Comparison of ENCODE assay signal across 35 cellular contexts in the genomic region with DNA sequence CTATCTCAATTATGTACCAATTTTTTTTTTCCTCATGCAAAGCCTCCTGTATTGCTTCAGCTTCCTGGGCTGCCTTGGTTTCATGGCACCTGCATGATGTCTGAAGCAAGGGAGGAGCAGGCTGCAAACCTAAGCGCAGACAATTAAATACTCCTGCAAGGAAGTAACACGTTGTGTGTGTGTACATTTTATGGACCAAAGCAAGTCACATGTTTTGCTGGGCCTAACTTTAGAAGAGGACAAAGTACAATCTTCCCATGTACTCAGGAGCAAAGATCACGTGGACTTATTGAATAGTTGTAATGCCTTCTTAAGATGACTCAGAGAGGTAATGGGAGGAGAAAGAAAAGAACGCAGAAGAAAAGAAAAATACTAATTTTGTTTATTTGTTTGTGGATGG.
"Had no signal": no experiment of that assay in that cellular context is flagged by ENCODE, and none has a peak within 500 bp of the region (broad histone marks: within the 10 kb centered on the region; RNA-seq: fewer than 3 reads in every experiment).

No MANE protein-coding gene starts in this region.

- H3K27ac Mint-ChIP-seq: activated B cell treated with CpG ODN at 0.5 μM for 24 hours; activated CD4-positive, alpha-beta memory T cell treated with anti-CD3 and anti-CD28 coated beads for 36 hours; activated naive CD4-positive, alpha-beta T cell treated with anti-CD3 and anti-CD28 coated beads, Interleukin-2, amount 50 U/mL, for 24 hours; activated naive CD8-positive, alpha-beta T cell treated with anti-CD3 and anti-CD28 coated beads, Interleukin-2, amount 10 ng/mL, durations not matched to agents 7 days and 5 days; activated T-cell treated with anti-CD3 and anti-CD28 coated beads, Interleukin-2, amount 50 U/mL, for 72 hours; activated T-helper 17 cell treated with anti-CD3 and anti-CD28 coated beads, Interleukin-2, amount 50 U/mL, for 72 hours; T-helper 1 cell treated with Interleukin-12 subunit alpha and Interleukin-12 subunit beta and Interleukin-4 antibody, amounts not matched to agents 30 μg/mL and 1 μg/mL, for 36 hours; T-helper 2 cell treated with Interferon-gamma antibody and Interleukin-4, amounts not matched to agents 5 μg/mL and 100 μg/mL, for 36 hours had no signal

- ATAC-seq: activated T-cell treated with anti-CD3 and anti-CD28 coated beads, Interleukin-2, amount 50 U/mL, for 72 hours; activated T-helper 17 cell treated with anti-CD3 and anti-CD28 coated beads, Interleukin-2, amount 50 U/mL, for 72 hours; PC-3 had no signal

- DNase-seq: activated B cell treated with CpG ODN at 0.5 μM for 24 hours; activated CD4-positive, alpha-beta memory T cell treated with anti-CD3 and anti-CD28 coated beads for 36 hours; activated CD4-positive, alpha-beta T cell treated with anti-CD3 and anti-CD28 coated beads for 4 hours; activated CD4-positive, alpha-beta T cell treated with anti-CD3 and anti-CD28 coated beads, Interleukin-2, amount 50 U/mL, for 1 hour; activated CD4-positive, CD25-positive, alpha-beta regulatory T cell treated with anti-CD3 and anti-CD28 coated beads, Interleukin-2, amount 50 U/mL, for 72 hours; activated effector memory CD4-positive, alpha-beta T cell treated with anti-CD3 and anti-CD28 coated beads, Interleukin-2, amount 50 U/mL, for 16 hours; activated naive CD4-positive, alpha-beta T cell treated with Interleukin-2 at 50 U/mL for 16 hours; activated naive CD8-positive, alpha-beta T cell treated with anti-CD3 and anti-CD28 coated beads, Interleukin-2, amount 10 ng/mL, durations not matched to agents 7 days and 5 days; activated T-cell treated with anti-CD3 and anti-CD28 coated beads, Interleukin-2, amount 50 U/mL, for 1 hour; activated T-cell treated with anti-CD3 and anti-CD28 coated beads, Interleukin-2, amount 50 U/mL, for 72 hours; amygdala; Kasumi-1; KG1; MM.1S; MV-4-11; NCI-H1092; NCI-H1436 treated with DMSO at 0.1 percent for 48 hours; NCI-H1694 treated with DMSO at 0.1 percent for 48 hours; NCI-H2029 treated with DMSO at 0.1 percent for 48 hours; NCI-H2107; NCI-H2171; NCI-H510A; NCI-H526; NCI-H748 treated with DMSO at 0.1 percent for 48 hours; NK-92 treated with Interleukin-12 subunit alpha and Interleukin-12 subunit beta, amount 100 ng/mL, for 24 hours; PC-3; Peyer's patch; RPMI8226; SHP77 treated with DMSO at 0.1 percent for 48 hours; SK-N-SH had no signal

- H3K4me3 Mint-ChIP-seq: activated B cell treated with CpG ODN at 0.5 μM for 24 hours; activated CD4-positive, alpha-beta memory T cell treated with anti-CD3 and anti-CD28 coated beads for 36 hours; activated naive CD4-positive, alpha-beta T cell treated with anti-CD3 and anti-CD28 coated beads, Interleukin-2, amount 50 U/mL, for 24 hours; activated naive CD8-positive, alpha-beta T cell treated with anti-CD3 and anti-CD28 coated beads, Interleukin-2, amount 10 ng/mL, durations not matched to agents 7 days and 5 days; activated T-cell treated with anti-CD3 and anti-CD28 coated beads, Interleukin-2, amount 50 U/mL, for 72 hours; activated T-helper 17 cell treated with anti-CD3 and anti-CD28 coated beads, Interleukin-2, amount 50 U/mL, for 72 hours; central memory CD8-positive, alpha-beta T cell; T-helper 1 cell treated with Interleukin-12 subunit alpha and Interleukin-12 subunit beta and Interleukin-4 antibody, amounts not matched to agents 30 μg/mL and 1 μg/mL, for 36 hours; T-helper 2 cell treated with Interferon-gamma antibody and Interleukin-4, amounts not matched to agents 5 μg/mL and 100 μg/mL, for 36 hours had no signal

- H3K27me3 Mint-ChIP-seq: activated B cell treated with CpG ODN at 0.5 μM for 24 hours; activated CD4-positive, alpha-beta memory T cell treated with anti-CD3 and anti-CD28 coated beads for 36 hours; activated naive CD4-positive, alpha-beta T cell treated with anti-CD3 and anti-CD28 coated beads, Interleukin-2, amount 50 U/mL, for 24 hours; activated naive CD8-positive, alpha-beta T cell treated with anti-CD3 and anti-CD28 coated beads, Interleukin-2, amount 10 ng/mL, durations not matched to agents 7 days and 5 days; activated T-helper 17 cell treated with anti-CD3 and anti-CD28 coated beads, Interleukin-2, amount 50 U/mL, for 72 hours; central memory CD8-positive, alpha-beta T cell had no signal

- H3K36me3 Mint-ChIP-seq: activated CD4-positive, alpha-beta memory T cell treated with anti-CD3 and anti-CD28 coated beads for 36 hours; activated naive CD4-positive, alpha-beta T cell treated with anti-CD3 and anti-CD28 coated beads, Interleukin-2, amount 50 U/mL, for 24 hours; activated naive CD8-positive, alpha-beta T cell treated with anti-CD3 and anti-CD28 coated beads, Interleukin-2, amount 10 ng/mL, durations not matched to agents 7 days and 5 days had no signal

- H3K4me1 Mint-ChIP-seq: activated B cell treated with CpG ODN at 0.5 μM for 24 hours; activated naive CD4-positive, alpha-beta T cell treated with anti-CD3 and anti-CD28 coated beads, Interleukin-2, amount 50 U/mL, for 24 hours; activated naive CD8-positive, alpha-beta T cell treated with anti-CD3 and anti-CD28 coated beads, Interleukin-2, amount 10 ng/mL, durations not matched to agents 7 days and 5 days; activated T-helper 17 cell treated with anti-CD3 and anti-CD28 coated beads, Interleukin-2, amount 50 U/mL, for 72 hours; central memory CD8-positive, alpha-beta T cell had no signal

- H3K9me3 Mint-ChIP-seq: T-helper 1 cell treated with Interleukin-12 subunit alpha and Interleukin-12 subunit beta and Interleukin-4 antibody, amounts not matched to agents 30 μg/mL and 1 μg/mL, for 36 hours had no signal
